11 cellular contexts compared by ENCODE assay signal in the genomic region with DNA sequence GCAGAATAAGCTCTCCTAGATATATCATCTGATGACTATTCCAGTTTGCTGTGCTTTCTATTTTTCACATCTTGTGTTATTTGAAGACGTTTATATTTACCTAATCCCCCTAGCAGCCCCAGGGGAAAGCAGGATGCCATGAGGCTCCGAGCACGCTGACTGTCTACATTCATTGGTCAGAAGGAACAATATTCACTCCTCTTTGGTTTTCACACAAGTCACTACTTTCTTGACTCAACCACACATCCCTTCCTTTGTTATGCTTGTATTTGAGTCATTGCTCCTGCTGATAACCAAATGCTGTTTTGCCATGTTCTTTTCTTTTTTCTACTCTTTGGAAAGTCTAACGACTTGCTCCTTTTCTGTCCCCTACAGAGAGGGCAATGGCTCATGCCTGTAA.
DNase-seq lines count a peak whose midpoint lies in the region; ATAC-seq and TF ChIP-seq lines count a peak whose summit lies in the region.
"Had no signal": no experiment of that assay in that cellular context is flagged by ENCODE, and none has a peak within 500 bp of the region (broad histone marks: within the 10 kb centered on the region; RNA-seq: fewer than 3 reads in every experiment).

No MANE protein-coding gene starts in this region.

- in situ Hi-C loops in GM13976 (cut with MboI; ENCODE audit: low sequenced_read_pairs, unreplicated experiment) = no loop called here

- DNase-seq in Daoy (ENCODE audit: low read depth) (peak; percentile 86), SJSA1 (ENCODE audit: low read depth in 1 of 2, low spot score in 2 of 2) (peak; percentile 87 to 89), dedifferentiated amniotic fluid mesenchymal stem cell (ENCODE audit: extremely low spot score) (peak; percentile 48), skeletal muscle cell (ENCODE audit: low read depth) (peak; percentile 78), NCI-H2107 (lab: John Stamatoyannopoulos, UW) (no peak), GM13976 (ENCODE audit: low spot score) (no peak), mesothelial cell of epicardium (ENCODE audit: low spot score in 2 of 2, unreplicated experiment in 2 of 2) (no peak)
- DNase-seq: right cardiac atrium had no signal

- no peak overlapping the region for H3K27ac ChIP-seq in SJSA1

- H3K9me3 ChIP-seq in SJSA1 (replicated peaks) = 0 out of 2 replicates have a peak, but pooled peaks cover 3% of the 10 kb centered on the region

- peaks cover 52% of the 10 kb centered on the region for H3K27me3 ChIP-seq in SJSA1 (replicated peaks)

- peaks cover 12% of the 10 kb centered on the region for H3K4me1 ChIP-seq in SJSA1 (replicated peaks)

- no peaks in the 10 kb centered on the region for H3K9me3 Mint-ChIP-seq in mesothelial cell of epicardium
- H3K9me3 Mint-ChIP-seq: brain had no signal

- ATAC-seq in HG03159 (IDR thresholded peaks at IDR 0.05; ENCODE audit: unreplicated experiment) = no peak

- no peak overlapping the region for H3K4me3 ChIP-seq in SJSA1
- H3K4me3 ChIP-seq in skeletal muscle cell (ENCODE audit: low read depth, low read length) = no peak overlapping the region

- no peaks in the 10 kb centered on the region for H3K36me3 ChIP-seq in SJSA1

- peaks cover 62% of the 10 kb centered on the region for H3K4me1 Mint-ChIP-seq in mesothelial cell of epicardium

- TF ChIP-seq CTCF in GM13976 (IDR thresholded peaks at IDR 0.05; ENCODE audit: borderline replicate concordance, control extremely low read depth, extremely low read depth, insufficient read depth, missing control alignments) (no peak), mesothelial cell of epicardium (IDR thresholded peaks at IDR 0.05; ENCODE audit: unreplicated experiment) (no peak)

- H3K4me3 Mint-ChIP-seq in mesothelial cell of epicardium = no peak overlapping the region
- H3K4me3 Mint-ChIP-seq: brain, type B pancreatic cell had no signal

- no peaks in the 10 kb centered on the region for H3K36me3 Mint-ChIP-seq in mesothelial cell of epicardium
- H3K36me3 Mint-ChIP-seq: brain had no signal

- no peak overlapping the region for H3K27ac Mint-ChIP-seq in mesothelial cell of epicardium
- H3K27ac Mint-ChIP-seq: brain, type B pancreatic cell had no signal

- H3K27me3 Mint-ChIP-seq in mesothelial cell of epicardium (ENCODE audit: low read depth) = peaks cover 5% of the 10 kb centered on the region
- H3K27me3 Mint-ChIP-seq: type B pancreatic cell had no signal

Comparison
In these comparisons a context has a peak if more than half of its experiments do, and no peak if none do; other contexts are left out.
1. DNase-seq: peak in Daoy (single experiment), SJSA1 (2 of 2), dedifferentiated amniotic fluid mesenchymal stem cell (single experiment) and skeletal muscle cell (single experiment); none in NCI-H2107 (single experiment), GM13976 (single experiment) and mesothelial cell of epicardium (0 of 2).